ENCODE assay signal across 8 cellular contexts in genomic region chr3:19866751-19867347, GRCh38.
A peak's percentile ranks its signal among the peaks of the same experiment; 100 is the strongest.
DNase-seq lines count a peak whose midpoint lies in the region; ATAC-seq, FAIRE-seq and TF ChIP-seq lines count a peak whose summit lies in the region.

No MANE protein-coding gene starts in this region.

- no peak overlapping the region for H3K4me3 ChIP-seq in Peyer's patch
- no peak overlapping the region for H3K4me3 ChIP-seq in astrocyte of the spinal cord (ENCODE audit: low read depth, low read length)

- H3K27me3 ChIP-seq in Peyer's patch, result no peaks in the 10 kb centered on the region

- in situ Hi-C loops in astrocyte of the spinal cord (cut with HindIII; ENCODE audit: low sequenced_read_pairs), result no loop called here

- DNase-seq in NCI-H1417 (lab: John Stamatoyannopoulos, UW) (peak; percentile 42 to 75 (median 48)), NCI-H1417 treated with DMSO at 0.1 percent for 48 hours (lab: John Stamatoyannopoulos, UW) (no peak), HTR-8/SVneo (ENCODE audit: insufficient read length, low spot score) (peak; percentile 45), Peyer's patch (peak in 2 of 3 donors; percentile 27 to 69), astrocyte of the spinal cord (ENCODE audit: low read depth, low spot score) (peak; percentile 71), iPS-NIHi11 (ENCODE audit: low spot score) (peak; percentile 60)
- peak; percentile 4 to 31 for DNase-seq in stimulated activated CD4-positive, alpha-beta T cell treated with anti-CD3 and anti-CD28 coated beads, Interleukin-15, amount 100 ng/mL, for 48 hours (ENCODE audit: low read depth in 2 of 2)

- TF ChIP-seq POLR2A in Peyer's patch (IDR thresholded peaks at IDR 0.05), result no peak

- no peaks in the 10 kb centered on the region for H3K36me3 ChIP-seq in Peyer's patch

- ATAC-seq in GM21528 (IDR thresholded peaks at IDR 0.05; ENCODE audit: low FRiP score, unreplicated experiment), result peak; percentile 95

- FAIRE-seq in HTR-8/SVneo (lab: Jason Lieb, UNC), result peak; percentile 28

- H3K27ac ChIP-seq in Peyer's patch, result no peak overlapping the region

- TF ChIP-seq CTCF in Peyer's patch (IDR thresholded peaks at IDR 0.05) (peak; percentile 28 to 87 (median 75)), astrocyte of the spinal cord (IDR thresholded peaks at IDR 0.05; ENCODE audit: low read depth, low read length) (peak; percentile 79)

- no peaks in the 10 kb centered on the region for H3K9me3 ChIP-seq in Peyer's patch

- H3K4me1 ChIP-seq in Peyer's patch, result no peaks in the 10 kb centered on the region
